In genomic region chr10:24950439-24950838, GRCh38 we compare ENCODE assay signal across 19 cellular contexts. TPM values are rescaled to one million over a fixed set of nuclear protein-coding genes. Genes with fewer than 3 reads are reported as not detected.
DNase-seq lines count a peak whose midpoint lies in the region; ATAC-seq and TF ChIP-seq lines count a peak whose summit lies in the region.
"Had no signal": no experiment of that assay in that cellular context is flagged by ENCODE, and none has a peak within 500 bp of the region (broad histone marks: within the 10 kb centered on the region; RNA-seq: fewer than 3 reads in every experiment).

No MANE protein-coding gene starts in this region.

- no peaks in the 10 kb centered on the region for H3K9me3 Mint-ChIP-seq in activated naive CD8-positive, alpha-beta T cell (ENCODE audit: low read depth)
- no peaks in the 10 kb centered on the region for H3K9me3 Mint-ChIP-seq in activated naive CD8-positive, alpha-beta T cell treated with anti-CD3 and anti-CD28 coated beads, Interleukin-2, amount 50 U/mL, for 24 hours
- H3K9me3 Mint-ChIP-seq in memory B cell = peaks cover 2% of the 10 kb centered on the region
- no peaks in the 10 kb centered on the region for H3K9me3 Mint-ChIP-seq in type B pancreatic cell
- H3K9me3 Mint-ChIP-seq: IgD-negative memory B cell had no signal

- no peak overlapping the region for H3K27ac Mint-ChIP-seq in activated naive CD8-positive, alpha-beta T cell
- no peak overlapping the region for H3K27ac Mint-ChIP-seq in activated naive CD8-positive, alpha-beta T cell treated with anti-CD3 and anti-CD28 coated beads, Interleukin-2, amount 50 U/mL, for 24 hours
- H3K27ac Mint-ChIP-seq in memory B cell = peak overlapping the region; percentile 16
- H3K27ac Mint-ChIP-seq in type B pancreatic cell = no peak overlapping the region

- H3K36me3 Mint-ChIP-seq in activated naive CD8-positive, alpha-beta T cell = no peaks in the 10 kb centered on the region
- no peaks in the 10 kb centered on the region for H3K36me3 Mint-ChIP-seq in activated naive CD8-positive, alpha-beta T cell treated with anti-CD3 and anti-CD28 coated beads, Interleukin-2, amount 50 U/mL, for 24 hours (ENCODE audit: low read depth)
- no peaks in the 10 kb centered on the region for H3K36me3 Mint-ChIP-seq in memory B cell
- peaks cover 4% of the 10 kb centered on the region for H3K36me3 Mint-ChIP-seq in type B pancreatic cell
- H3K36me3 Mint-ChIP-seq: IgD-negative memory B cell had no signal

- no peak for ATAC-seq in activated naive CD8-positive, alpha-beta T cell treated with anti-CD3 and anti-CD28 coated beads, Interleukin-2, amount 50 U/mL, for 24 hours
- ATAC-seq in memory B cell (ENCODE audit: low read depth) (no peak), HG03135 (IDR thresholded peaks at IDR 0.05; ENCODE audit: unreplicated experiment) (no peak)

- no peak for TF ChIP-seq CTCF in dorsolateral prefrontal cortex (IDR thresholded peaks at IDR 0.05 in 54 of 56, conservative IDR thresholded peaks at IDR 0.05 in 2 of 56; ENCODE audit: low read depth in 1 of 56, partially characterized antibody in 56 of 56)
- no peak for TF ChIP-seq CTCF in type B pancreatic cell (conservative IDR thresholded peaks at IDR 0.05)
- TF ChIP-seq CTCF in foreskin fibroblast (IDR thresholded peaks at IDR 0.05; ENCODE audit: low read depth, low read length) = no peak

- intact Hi-C loops in dorsolateral prefrontal cortex (cut with DNase I) = loop anchor here (5.0 to 10.0 kb wide), 5 partner anchors 48 to 306 kb away; no protein-coding TSS in a partner anchor

- peaks cover 24% of the 10 kb centered on the region for H3K4me1 Mint-ChIP-seq in activated naive CD8-positive, alpha-beta T cell (ENCODE audit: low read depth)
- peaks cover 28% of the 10 kb centered on the region for H3K4me1 Mint-ChIP-seq in activated naive CD8-positive, alpha-beta T cell treated with anti-CD3 and anti-CD28 coated beads, Interleukin-2, amount 50 U/mL, for 24 hours
- H3K4me1 Mint-ChIP-seq in memory B cell (peaks cover 7% of the 10 kb centered on the region), type B pancreatic cell (ENCODE audit: unreplicated experiment) (peaks cover 34% of the 10 kb centered on the region)

- H3K27ac ChIP-seq in dorsolateral prefrontal cortex = peak overlapping the region in 57 of 59 donors; percentile 6 to 100 (median 98)
- H3K27ac ChIP-seq: BLaER1 treated with 17β-estradiol and CSF1 and Interleukin-3, amounts not matched to agents 10 nM and 100 nM; PC-9 had no signal

- peak overlapping the region; percentile 67 for H3K4me3 Mint-ChIP-seq in activated naive CD8-positive, alpha-beta T cell
- no peak overlapping the region for H3K4me3 Mint-ChIP-seq in activated naive CD8-positive, alpha-beta T cell treated with anti-CD3 and anti-CD28 coated beads, Interleukin-2, amount 50 U/mL, for 24 hours
- H3K4me3 Mint-ChIP-seq in memory B cell (no peak overlapping the region), type B pancreatic cell (peak overlapping the region; percentile 32)

- no peak for DNase-seq in activated naive CD8-positive, alpha-beta T cell treated with anti-CD3 and anti-CD28 coated beads, Interleukin-2, amount 50 U/mL, for 24 hours
- DNase-seq in dorsolateral prefrontal cortex = no peak
- no peak for DNase-seq in memory B cell (ENCODE audit: low spot score in 2 of 2)
- no peak for DNase-seq in type B pancreatic cell (ENCODE audit: extremely low spot score, unreplicated experiment)
- DNase-seq in anterior cingulate cortex (lab: John Stamatoyannopoulos, UW) = no peak
- DNase-seq in foreskin fibroblast = no peak
- DNase-seq: GF-D8, H7, Kasumi-1, MM.1S, NCI-H1092 treated with DMSO at 0.1 percent for 48 hours, NCI-H1694, NCI-H2107, NCI-H524, PC-9 had no signal

- H3K4me3 ChIP-seq in dorsolateral prefrontal cortex (peak overlapping the region in 8 of 59 donors; percentile 75 to 85 (median 80)), foreskin fibroblast (ENCODE audit: low read depth in 1 of 2, low read length in 2 of 2) (no peak overlapping the region)
- H3K4me3 ChIP-seq: BLaER1 treated with 17β-estradiol and CSF1 and Interleukin-3, amounts not matched to agents 10 nM and 100 nM; PC-9 had no signal

- H3K27me3 Mint-ChIP-seq in activated naive CD8-positive, alpha-beta T cell = no peaks in the 10 kb centered on the region
- peaks cover 2% of the 10 kb centered on the region for H3K27me3 Mint-ChIP-seq in activated naive CD8-positive, alpha-beta T cell treated with anti-CD3 and anti-CD28 coated beads, Interleukin-2, amount 50 U/mL, for 24 hours
- H3K27me3 Mint-ChIP-seq in memory B cell = no peaks in the 10 kb centered on the region
- H3K27me3 Mint-ChIP-seq in type B pancreatic cell = no peaks in the 10 kb centered on the region
- H3K27me3 Mint-ChIP-seq: IgD-negative memory B cell had no signal

- H3K27me3 ChIP-seq in dorsolateral prefrontal cortex = no peaks in the 10 kb centered on the region

RNA-seq across cellular contexts. Expression of gene PRTFDC1, which starts 2.0 kb away (rescaled TPM):
- total RNA-seq in dorsolateral prefrontal cortex (10 to 100 TPM; 15.2 to 51.9 (median 26.9) TPM), type B pancreatic cell (ENCODE audit: low replicate concordance) (12.4 and 22.9 TPM in 2 replicates)

Comparison
In these comparisons a context has a peak if more than half of its experiments do, and no peak if none do; other contexts are left out.
1. H3K4me3 Mint-ChIP-seq: peak in activated naive CD8-positive, alpha-beta T cell (single experiment) and type B pancreatic cell (single experiment); none in activated naive CD8-positive, alpha-beta T cell treated with anti-CD3 and anti-CD28 coated beads, Interleukin-2, amount 50 U/mL, for 24 hours (single experiment) and memory B cell (single experiment).